ENCODE assay signal across 19 cellular contexts in genomic region chr1:201939271-201939973, GRCh38. TPM values are rescaled to one million over a fixed set of nuclear protein-coding genes. Genes with fewer than 3 reads are reported as not detected.
DNase-seq lines count a peak whose midpoint lies in the region; ATAC-seq and TF ChIP-seq lines count a peak whose summit lies in the region.
"Had no signal": no experiment of that assay in that cellular context is flagged by ENCODE, and none has a peak within 500 bp of the region (broad histone marks: within the 10 kb centered on the region; RNA-seq: fewer than 3 reads in every experiment).

No MANE protein-coding gene starts in this region.

- H3K27me3 Mint-ChIP-seq in chondrocyte (ENCODE audit: low read depth) = no peaks in the 10 kb centered on the region

- H3K27ac ChIP-seq in IMR-90 (ENCODE audit: insufficient read depth, low read length) = peak overlapping the region; percentile 73; the same call in 1 of the 2 replicates
- peak overlapping the region; percentile 28 for H3K27ac ChIP-seq in neural cell (ENCODE audit: low read length)
- H3K27ac ChIP-seq in thoracic aorta = peak overlapping the region; percentile 98 to 100

- H3K14ac ChIP-seq in IMR-90 (replicated peaks; ENCODE audit: low read depth, low read length) = peak overlapping the region; percentile 80

- H3K4me1 Mint-ChIP-seq in chondrocyte (ENCODE audit: low read depth) = peaks cover 67% of the 10 kb centered on the region
- H3K4me1 Mint-ChIP-seq: activated B cell treated with CpG ODN at 0.5 μM for 24 hours; naive thymus-derived CD8-positive, alpha-beta T cell had no signal

- H4K20me1 ChIP-seq in IMR-90 (ENCODE audit: insufficient read depth, low read length) (peaks cover 13% of the 10 kb centered on the region), neural cell (ENCODE audit: insufficient read depth) (no peaks in the 10 kb centered on the region)

- peak overlapping the region; percentile 96 for H3K23ac ChIP-seq in IMR-90 (ENCODE audit: low read depth, low read length)

- H3K4me1 ChIP-seq in IMR-90 (ENCODE audit: control insufficient read depth, insufficient read depth, low read length) = peaks cover 39% of the 10 kb centered on the region
- peaks cover 27 to 62% of the 10 kb centered on the region in 2 donors for H3K4me1 ChIP-seq in thoracic aorta (ENCODE audit: control insufficient read depth in 1 of 2, low read depth in 2 of 2)

- TF ChIP-seq RAD21 in IMR-90 (IDR thresholded peaks at IDR 0.05; ENCODE audit: low read length) (no peak), neural cell (conservative IDR thresholded peaks at IDR 0.05) (no peak)

- H3K36me3 ChIP-seq in IMR-90 (ENCODE audit: control insufficient read depth, insufficient read depth, low read length) = peaks cover 5% of the 10 kb centered on the region; the same call in 1 of the 2 replicates
- H3K36me3 ChIP-seq in neural cell (ENCODE audit: insufficient read depth, low read length) = no peaks in the 10 kb centered on the region
- H3K36me3 ChIP-seq in thoracic aorta = peaks cover 33% of the 10 kb centered on the region

- H3K9ac ChIP-seq in IMR-90 (ENCODE audit: low read depth, low read length) (peak overlapping the region; percentile 42), neural cell (ENCODE audit: low read length) (no peak overlapping the region)

- peak overlapping the region; percentile 94 for H2BK5ac ChIP-seq in IMR-90 (ENCODE audit: low read depth, low read length, poor library complexity, severe bottlenecking)

- peak overlapping the region; percentile 97; the same call in 2 of the 3 replicates for H2BK15ac ChIP-seq in IMR-90 (ENCODE audit: low read depth, low read length)

- no peaks in the 10 kb centered on the region for H3K27me3 ChIP-seq in IMR-90 (ENCODE audit: control insufficient read depth, insufficient read depth, low read length)
- no peaks in the 10 kb centered on the region for H3K27me3 ChIP-seq in neural cell (ENCODE audit: insufficient read depth, low read depth, low read length)
- no peaks in the 10 kb centered on the region for H3K27me3 ChIP-seq in thoracic aorta (replicated peaks; ENCODE audit: insufficient read depth)

- H2BK120ac ChIP-seq in IMR-90 (ENCODE audit: low read depth, low read length) = peak overlapping the region; percentile 75

- H3F3A ChIP-seq in neural cell (ENCODE audit: insufficient read depth, low read length, poor library complexity, severe bottlenecking) = no peaks in the 10 kb centered on the region

- DNase-seq in IMR-90 (no peak), chondrocyte (ENCODE audit: low spot score) (no peak), thoracic aorta (ENCODE audit: low spot score) (no peak), medulla oblongata (ENCODE audit: extremely low spot score) (no peak), midbrain (lab: John Stamatoyannopoulos, UW) (no peak)
- DNase-seq: activated B cell treated with CpG ODN at 0.5 μM for 24 hours; activated effector memory CD4-positive, alpha-beta T cell treated with Interleukin-2 at 50 U/mL for 16 hours; dorsolateral prefrontal cortex; KBM-7; left cardiac atrium; naive thymus-derived CD8-positive, alpha-beta T cell; NCI-H1105; NCI-H2171 treated with DMSO at 0.1 percent for 48 hours; stimulated activated CD4-positive, alpha-beta T cell treated with anti-CD3 and anti-CD28 coated beads, Interleukin-4, amount 100 ng/mL, for 4 hours had no signal

- H3K4me3 ChIP-seq in IMR-90 (ENCODE audit: insufficient read depth, low read depth, low read length) (no peak overlapping the region), neural cell (ENCODE audit: low read length) (no peak overlapping the region), thoracic aorta (peak overlapping the region; percentile 88)
- H3K4me3 ChIP-seq: dorsolateral prefrontal cortex had no signal

- 50% methylated on average over 4 of the region's 8 CpGs; no CpG with 5 or more reads in 1 of the 2 experiments for WGBS in IMR-90 (ENCODE audit: extremely low coverage in 2 of 2, insufficient read length in 1 of 2), 2 experiments

- no peak overlapping the region for H2AK9ac ChIP-seq in IMR-90 (replicated peaks; ENCODE audit: low read depth, low read length, poor library complexity)

- POLR2A ChIA-PET in IMR-90 (lab: Charles Lee; ENCODE audit: unreplicated experiment) = interaction anchor here (0.7 kb wide), 1 partner anchor 189 kb away, joined by 8 read pairs; no protein-coding TSS in a partner anchor

- H2AK5ac ChIP-seq in IMR-90 (ENCODE audit: low read depth, low read length) = peak overlapping the region; percentile 60

- ATAC-seq in IMR-90 (ENCODE audit: low read depth) (no peak; the same call in 1 of the 2 replicates), thoracic aorta (ENCODE audit: insufficient number of reproducible peaks, low FRiP score, low read depth) (no peak), GM21619 (IDR thresholded peaks at IDR 0.05; ENCODE audit: unreplicated experiment) (no peak), HG02970 (IDR thresholded peaks at IDR 0.05; ENCODE audit: low FRiP score, unreplicated experiment) (no peak)
- ATAC-seq: naive thymus-derived CD8-positive, alpha-beta T cell had no signal

- H3K9me2 ChIP-seq in neural cell (ENCODE audit: insufficient read depth, low read length) = no peaks in the 10 kb centered on the region

- H3K4me3 Mint-ChIP-seq in chondrocyte (ENCODE audit: unreplicated experiment) = no peak overlapping the region
- H3K4me3 Mint-ChIP-seq: activated B cell treated with CpG ODN at 0.5 μM for 24 hours; naive thymus-derived CD8-positive, alpha-beta T cell had no signal

- H3K9me3 ChIP-seq in IMR-90 (ENCODE audit: control insufficient read depth, insufficient read depth, low read length) (no peaks in the 10 kb centered on the region; the same call in 1 of the 2 replicates), neural cell (ENCODE audit: low read length) (no peaks in the 10 kb centered on the region), thoracic aorta (no peaks in the 10 kb centered on the region)

- peaks cover 32 to 74% of the 10 kb centered on the region in 2 experiments for H3K79me1 ChIP-seq in IMR-90 (ENCODE audit: low read depth in 1 of 2, low read length in 2 of 2)

- in situ Hi-C loops in IMR-90 (cut with MboI; ENCODE audit: low sequenced_read_pairs) = no loop called here

- H3K4me2 ChIP-seq in IMR-90 (ENCODE audit: low read depth, low read length) (peak overlapping the region; percentile 14), neural cell (ENCODE audit: low read length) (no peak overlapping the region)

- no peak for TF ChIP-seq EP300 in neural cell (conservative IDR thresholded peaks at IDR 0.05; ENCODE audit: poor library complexity, severe bottlenecking)

- peak overlapping the region; percentile 61 for H3K18ac ChIP-seq in IMR-90 (ENCODE audit: low read depth, low read length)

- TF ChIP-seq CTCF in IMR-90 (conservative IDR thresholded peaks at IDR 0.05; ENCODE audit: low read depth, low read length) (no peak), chondrocyte (IDR thresholded peaks at IDR 0.05) (no peak), neural cell (IDR thresholded peaks at IDR 0.05; ENCODE audit: poor library complexity, severe bottlenecking) (no peak), thoracic aorta (IDR thresholded peaks at IDR 0.05) (no peak)

- no peaks in the 10 kb centered on the region for H3K79me2 ChIP-seq in neural cell (replicated peaks; ENCODE audit: insufficient read depth, low read length)

- H3K9me1 ChIP-seq in IMR-90 (ENCODE audit: insufficient read depth, low read length) = peaks cover 33% of the 10 kb centered on the region

- H3K9me3 Mint-ChIP-seq in chondrocyte (ENCODE audit: low read depth) = no peaks in the 10 kb centered on the region
- H3K9me3 Mint-ChIP-seq: activated B cell treated with CpG ODN at 0.5 μM for 24 hours; naive thymus-derived CD8-positive, alpha-beta T cell had no signal

- dilution Hi-C loops in IMR-90 (cut with HindIII; ENCODE audit: low sequenced_read_pairs, unreplicated experiment) = no loop called here

- H2AFZ ChIP-seq in IMR-90 (replicated peaks; ENCODE audit: low read length, poor library complexity) (peak overlapping the region; percentile 64), neural cell (ENCODE audit: low read depth, low read length) (no peak overlapping the region)

- H4K91ac ChIP-seq in IMR-90 (ENCODE audit: insufficient read depth, low read depth, low read length) = peak overlapping the region; percentile 48

- CTCF ChIA-PET in IMR-90 (lab: Yijun Ruan, JAX) = interaction anchor here (2.3 kb wide), 1 partner anchor 44 kb away, joined by 5 read pairs; no protein-coding TSS in a partner anchor

- peak overlapping the region; percentile 98 for H3K4ac ChIP-seq in IMR-90 (ENCODE audit: low read depth, low read length)

- peaks cover 4% of the 10 kb centered on the region for H3K36me3 Mint-ChIP-seq in chondrocyte (ENCODE audit: low read depth)
- H3K36me3 Mint-ChIP-seq: naive thymus-derived CD8-positive, alpha-beta T cell had no signal

- peak overlapping the region; percentile 2 to 91; a peak in 2 of 4 replicates for H4K8ac ChIP-seq in IMR-90 (ENCODE audit: low read depth in 2 of 2, low read length in 2 of 2)

- H3K27ac Mint-ChIP-seq in chondrocyte (ENCODE audit: unreplicated experiment) = peak overlapping the region; percentile 62
- H3K27ac Mint-ChIP-seq: activated B cell treated with CpG ODN at 0.5 μM for 24 hours; naive thymus-derived CD8-positive, alpha-beta T cell had no signal

- H4K5ac ChIP-seq in IMR-90 (ENCODE audit: low read depth, low read length) = peak overlapping the region; percentile 71

- TF ChIP-seq POLR2A in IMR-90 (IDR thresholded peaks at IDR 0.05; ENCODE audit: low read depth, low read length) = no peak

- intact Hi-C loops in IMR-90 (cut with micrococcal nuclease) = no loop called here

- BruUV-seq in IMR-90 (replicated peaks; lab: Mats Ljungman, UMichigan) = no TSS peak

- no peak overlapping the region; the same call in 1 of the 2 replicates for H3K56ac ChIP-seq in IMR-90 (ENCODE audit: extremely low read depth, insufficient read depth, low read length)

- peak overlapping the region; percentile 71 for H2BK20ac ChIP-seq in IMR-90 (ENCODE audit: low read depth, low read length)

RNA-seq across cellular contexts. Expression of gene LMOD1, which starts 6.9 kb away (rescaled TPM):
- total RNA-seq in IMR-90 (2012; rRNA removed) = 44.4 and 53.2 TPM in 2 replicates
- polyA plus RNA-seq in IMR-90 (2012; rRNA removed) = 48.6 and 51.7 TPM in 2 replicates
- polyA plus RNA-seq in IMR-90 (2012; cell fraction: cytosol; rRNA removed) = 25.9 and 44.1 TPM in 2 replicates
- polyA plus RNA-seq in IMR-90 (2012; cell fraction: nucleus; rRNA removed; ENCODE audit: low replicate concordance) = 52.3 and 60.1 TPM in 2 replicates
- 17.7 to 83.6 TPM (median 80.5 TPM) in 3 replicates for total RNA-seq in chondrocyte
- not detected in 2 replicates for polyA plus RNA-seq in neural cell
- 0.23 TPM in 1 of 2 replicates, not detected in the other for polyA minus RNA-seq in neural cell
- total RNA-seq in thoracic aorta = 100 to 1,000 TPM; 638 to 761 TPM
- total RNA-seq: activated B cell treated with CpG ODN at 0.5 μM for 24 hours; activated CD8-positive, alpha-beta memory T cell treated with anti-CD3 and anti-CD28 coated beads for 36 hours; naive thymus-derived CD8-positive, alpha-beta T cell; T-helper 1 cell treated with Interleukin-12 subunit alpha and Interleukin-12 subunit beta and Interleukin-4 antibody, amounts not matched to agents 30 ng/mL and 1 ng/mL, for 36 hours had no signal
- polyA plus RNA-seq: naive thymus-derived CD8-positive, alpha-beta T cell had no signal

RNA-seq across cellular contexts. Expression of gene TIMM17A, which starts 15.9 kb away (rescaled TPM):
- 87.3 and 114 TPM in 2 replicates for total RNA-seq in IMR-90 (2012; rRNA removed)
- polyA plus RNA-seq in IMR-90 (2012; rRNA removed) = 66.4 and 80.4 TPM in 2 replicates
- 12.3 and 24.1 TPM in 2 replicates for polyA plus RNA-seq in IMR-90 (2012; cell fraction: cytosol; rRNA removed)
- polyA plus RNA-seq in IMR-90 (2012; cell fraction: nucleus; rRNA removed; ENCODE audit: low replicate concordance) = 11.6 and 52.0 TPM in 2 replicates
- total RNA-seq in chondrocyte = 62.5 to 69.6 TPM (median 68.5 TPM) in 3 replicates
- 91.7 and 107 TPM in 2 replicates for polyA plus RNA-seq in neural cell
- polyA minus RNA-seq in neural cell = 36.5 and 44.3 TPM in 2 replicates
- 10 to 100 TPM; 29.6 to 44.7 TPM for total RNA-seq in thoracic aorta

RNA-seq across cellular contexts. Expression of gene RNPEP, which starts 43.0 kb away (rescaled TPM):
- total RNA-seq in IMR-90 (2012; rRNA removed) (39.7 and 49.8 TPM in 2 replicates), chondrocyte (42.1 to 50.6 TPM (median 42.1 TPM) in 3 replicates), thoracic aorta (10 to 100 TPM; 46.3 to 58.2 TPM)
- polyA plus RNA-seq in IMR-90 (2012; rRNA removed) (57.3 and 75.4 TPM in 2 replicates), neural cell (33.1 and 44.7 TPM in 2 replicates)
- polyA plus RNA-seq in IMR-90 (2012; cell fraction: cytosol; rRNA removed) = 51.9 and 58.2 TPM in 2 replicates
- polyA plus RNA-seq in IMR-90 (2012; cell fraction: nucleus; rRNA removed; ENCODE audit: low replicate concordance) = 61.4 and 80.2 TPM in 2 replicates
- 20.8 and 30.2 TPM in 2 replicates for polyA minus RNA-seq in neural cell

RNA-seq across cellular contexts. Expression of gene SHISA4, which starts 50.7 kb away (rescaled TPM):
- 10.0 and 11.1 TPM in 2 replicates for total RNA-seq in IMR-90 (2012; rRNA removed)
- polyA plus RNA-seq in IMR-90 (2012; rRNA removed) = 34.8 and 47.8 TPM in 2 replicates
- polyA plus RNA-seq in IMR-90 (2012; cell fraction: cytosol; rRNA removed) = 29.9 and 53.0 TPM in 2 replicates
- polyA plus RNA-seq in IMR-90 (2012; cell fraction: nucleus; rRNA removed; ENCODE audit: low replicate concordance) = 15.0 and 28.3 TPM in 2 replicates
- 29.7 to 39.1 TPM (median 37.7 TPM) in 3 replicates for total RNA-seq in chondrocyte
- polyA plus RNA-seq in neural cell = 1.5 and 1.9 TPM in 2 replicates
- polyA minus RNA-seq in neural cell = 1.4 and 1.5 TPM in 2 replicates
- total RNA-seq in thoracic aorta = 100 to 1,000 TPM in 1 of 2 donors, 10 to 100 TPM in 1; 38.9 to 115 TPM
- polyA plus RNA-seq: naive thymus-derived CD8-positive, alpha-beta T cell had no signal

Comparison
In these comparisons a context has a peak if more than half of its experiments do, and no peak if none do; other contexts are left out.
1. H3K27ac ChIP-seq: peak in every context shown above with its lines; median percentile 99 in thoracic aorta; 73 in IMR-90; 28 in neural cell.